8 cellular contexts compared by ENCODE assay signal in genomic region chr20:62141397-62142251, GRCh38. TPM values are rescaled to one million over a fixed set of nuclear protein-coding genes. Genes with fewer than 3 reads are reported as not detected.
A peak's percentile ranks its signal among the peaks of the same experiment; 100 is the strongest.
DNase-seq lines count a peak whose midpoint lies in the region; ATAC-seq and TF ChIP-seq lines count a peak whose summit lies in the region.

No MANE protein-coding gene starts in this region.

- no peaks in the 10 kb centered on the region for H3K9me3 Mint-ChIP-seq in chondrocyte (ENCODE audit: low read depth)

- TF ChIP-seq POLR2A in vagina (IDR thresholded peaks at IDR 0.05), result no peak

- peaks cover 15% of the 10 kb centered on the region for H3K4me1 ChIP-seq in cardiac muscle cell (ENCODE audit: low read depth)
- H3K4me1 ChIP-seq in OCI-LY7 (ENCODE audit: insufficient read depth, low read length, poor library complexity, severe bottlenecking), result peaks cover 25% of the 10 kb centered on the region
- H3K4me1 ChIP-seq in mononuclear cell (ENCODE audit: insufficient read depth, low read length), result peaks cover 34% of the 10 kb centered on the region
- peaks cover 44% of the 10 kb centered on the region for H3K4me1 ChIP-seq in vagina

- intact Hi-C loops in left ventricle myocardium superior (cut with micrococcal nuclease), result loop anchor here (10.0 kb wide), 1 partner anchor 127 kb away; no protein-coding TSS in a partner anchor
- intact Hi-C loops in OCI-LY7 (cut with micrococcal nuclease; ENCODE audit: unreplicated experiment), result loop anchor here (5.0 kb wide), 1 partner anchor 74 kb away; the partner anchor contains the start of gene TAF4
- intact Hi-C loops in vagina (cut with DNase I), result loop anchor here (5.0 to 10.0 kb wide), 2 partner anchors 79 to 243 kb away; partner anchors contain the start of gene RPS21

- no peaks in the 10 kb centered on the region for H3K9me3 ChIP-seq in cardiac muscle cell (ENCODE audit: low read depth)
- H3K9me3 ChIP-seq in OCI-LY7 (ENCODE audit: low read length), result no peaks in the 10 kb centered on the region
- H3K9me3 ChIP-seq in mononuclear cell (ENCODE audit: low read depth, low read length), result no peaks in the 10 kb centered on the region
- no peaks in the 10 kb centered on the region for H3K9me3 ChIP-seq in vagina

- H3K36me3 ChIP-seq in cardiac muscle cell (peaks cover 35% of the 10 kb centered on the region), OCI-LY7 (ENCODE audit: insufficient read depth, low read length) (peaks cover 59% of the 10 kb centered on the region), vagina (peaks cover 0 to 37% of the 10 kb centered on the region in 2 donors)

- DNase-seq in cardiac muscle cell (ENCODE audit: low read depth in 1 of 2, low spot score in 1 of 2) (peak; percentile 34 to 43), left ventricle myocardium superior (no peak), OCI-LY7 (ENCODE audit: low spot score) (peak; percentile 38), chondrocyte (ENCODE audit: low spot score) (no peak), vagina (ENCODE audit: extremely low spot score in 2 of 2) (no peak), NCI-H1105 (lab: John Stamatoyannopoulos, UW) (no peak), occipital lobe (lab: John Stamatoyannopoulos, UW) (no peak)

- peak overlapping the region; percentile 79 for H3K4me3 Mint-ChIP-seq in chondrocyte (ENCODE audit: unreplicated experiment)

- peaks cover 21% of the 10 kb centered on the region for H3K36me3 Mint-ChIP-seq in chondrocyte (ENCODE audit: low read depth)

- H3K27ac ChIP-seq in cardiac muscle cell (peak overlapping the region; percentile 100), OCI-LY7 (ENCODE audit: low read depth, low read length, poor library complexity, severe bottlenecking) (peak overlapping the region; percentile 37), vagina (peak overlapping the region; percentile 89)

- no peaks in the 10 kb centered on the region for H3K27me3 Mint-ChIP-seq in chondrocyte (ENCODE audit: low read depth)

- BruUV-seq in OCI-LY7 (replicated peaks; lab: Mats Ljungman, UMichigan), result no TSS peak

- peaks cover 49% of the 10 kb centered on the region for H3K79me2 ChIP-seq in OCI-LY7 (ENCODE audit: insufficient read depth, low read depth, low read length)

- CTCF ChIA-PET in OCI-LY7 (lab: Charles Lee; ENCODE audit: unreplicated experiment), result no interaction called here

- H2AFZ ChIP-seq in OCI-LY7 (ENCODE audit: low read length), result no peak overlapping the region

- no peaks in the 10 kb centered on the region for H3K9me2 ChIP-seq in OCI-LY7 (ENCODE audit: insufficient read depth, low read length)

- TF ChIP-seq CTCF in cardiac muscle cell (IDR thresholded peaks at IDR 0.05; ENCODE audit: low read depth, low read length), result peak; percentile 43
- peak; percentile 73 for TF ChIP-seq CTCF in OCI-LY7 (conservative IDR thresholded peaks at IDR 0.05; ENCODE audit: low read length)
- peak; percentile 74 for TF ChIP-seq CTCF in chondrocyte (IDR thresholded peaks at IDR 0.05)
- TF ChIP-seq CTCF in vagina (IDR thresholded peaks at IDR 0.05), result no peak

- H3K27ac Mint-ChIP-seq in chondrocyte (ENCODE audit: unreplicated experiment), result peak overlapping the region; percentile 91

- peaks cover 27% of the 10 kb centered on the region for H4K20me1 ChIP-seq in OCI-LY7 (ENCODE audit: insufficient read depth, low read length)

- H3K27me3 ChIP-seq in cardiac muscle cell (no peaks in the 10 kb centered on the region), mononuclear cell (ENCODE audit: insufficient read depth, low read length) (no peaks in the 10 kb centered on the region), vagina (no peaks in the 10 kb centered on the region)

- ATAC-seq in left ventricle myocardium superior, result no peak

- POLR2A ChIA-PET in OCI-LY7 (lab: Charles Lee), result interaction anchor here (1.0 to 1.3 kb wide), 3 partner anchors 12 to 43 kb away, joined by 3 to 5 read pairs (median 3); no protein-coding TSS in a partner anchor

- peak overlapping the region; percentile 78 for H3K4me2 ChIP-seq in OCI-LY7 (ENCODE audit: low read length)

- H3K4me1 Mint-ChIP-seq in chondrocyte (ENCODE audit: low read depth), result peaks cover 44% of the 10 kb centered on the region

- peak overlapping the region; percentile 85 for H3K4me3 ChIP-seq in cardiac muscle cell
- peak overlapping the region; percentile 98 for H3K4me3 ChIP-seq in OCI-LY7 (ENCODE audit: low read depth, low read length, poor library complexity, severe bottlenecking)
- peak overlapping the region; percentile 75 for H3K4me3 ChIP-seq in mononuclear cell (ENCODE audit: low read length)
- peak overlapping the region; percentile 83 to 98 for H3K4me3 ChIP-seq in vagina

RNA-seq across cellular contexts. Expression of gene PSMA7, which starts 1.6 kb away (rescaled TPM):
- total RNA-seq in cardiac muscle cell, result 333 and 442 TPM in 2 replicates
- 386 and 505 TPM in 2 replicates for polyA plus RNA-seq in cardiac muscle cell
- 240 TPM for total RNA-seq in left ventricle myocardium superior
- 247 and 362 TPM in 2 replicates for total RNA-seq in OCI-LY7 (2014; rRNA removed; shearing (Covaris generic))
- 223 and 266 TPM in 2 replicates for total RNA-seq in OCI-LY7 (2022)
- 218 to 238 TPM (median 226 TPM) in 3 replicates for total RNA-seq in chondrocyte
- total RNA-seq in mononuclear cell, result 118 TPM
- 319 TPM for total RNA-seq in vagina
- total RNA-seq in occipital lobe, result 107 TPM

RNA-seq across cellular contexts. Expression of gene SS18L1, which starts 1.9 kb away (rescaled TPM):
- total RNA-seq in cardiac muscle cell (25.7 and 38.7 TPM in 2 replicates), left ventricle myocardium superior (10.7 TPM), OCI-LY7 (2022) (16.8 and 17.7 TPM in 2 replicates), chondrocyte (13.3 to 14.8 TPM (median 13.4 TPM) in 3 replicates), mononuclear cell (6.3 TPM), vagina (25.3 TPM), occipital lobe (75.0 TPM)
- polyA plus RNA-seq in cardiac muscle cell, result 2.5 and 3.2 TPM in 2 replicates
- 13.0 and 17.0 TPM in 2 replicates for total RNA-seq in OCI-LY7 (2014; rRNA removed; shearing (Covaris generic))

RNA-seq across cellular contexts. Expression of gene LSM14B, which starts 19.3 kb away (rescaled TPM):
- total RNA-seq in cardiac muscle cell, result 63.3 and 71.8 TPM in 2 replicates
- polyA plus RNA-seq in cardiac muscle cell, result 6.5 and 7.5 TPM in 2 replicates
- total RNA-seq in left ventricle myocardium superior, result 58.4 TPM
- total RNA-seq in OCI-LY7 (2014; rRNA removed; shearing (Covaris generic)), result 44.7 and 54.2 TPM in 2 replicates
- total RNA-seq in OCI-LY7 (2022), result 53.7 and 54.4 TPM in 2 replicates
- total RNA-seq in chondrocyte, result 37.3 to 51.9 TPM (median 48.6 TPM) in 3 replicates
- total RNA-seq in mononuclear cell, result 17.8 TPM
- 23.6 TPM for total RNA-seq in vagina
- total RNA-seq in occipital lobe, result 92.6 TPM

RNA-seq across cellular contexts. Expression of gene MTG2, which starts 41.2 kb away (rescaled TPM):
- total RNA-seq in cardiac muscle cell, result 23.4 and 32.9 TPM in 2 replicates
- polyA plus RNA-seq in cardiac muscle cell, result 20.4 and 27.8 TPM in 2 replicates
- total RNA-seq in left ventricle myocardium superior, result 27.3 TPM
- 20.3 and 24.1 TPM in 2 replicates for total RNA-seq in OCI-LY7 (2014; rRNA removed; shearing (Covaris generic))
- total RNA-seq in OCI-LY7 (2022), result 37.5 and 38.6 TPM in 2 replicates
- 22.3 to 28.3 TPM (median 22.6 TPM) in 3 replicates for total RNA-seq in chondrocyte
- 3.1 TPM for total RNA-seq in mononuclear cell
- 13.3 TPM for total RNA-seq in vagina
- total RNA-seq in occipital lobe, result 14.8 TPM

Comparison
In these comparisons a context has a peak if more than half of its experiments do, and no peak if none do; other contexts are left out.
1. DNase-seq: peak in cardiac muscle cell (2 of 2) and OCI-LY7 (single experiment); none in left ventricle myocardium superior (single experiment), chondrocyte (single experiment), vagina (0 of 2), NCI-H1105 (single experiment) and occipital lobe (single experiment).
2. H3K27ac ChIP-seq: peak in every context shown above with its lines; median percentile 100 in cardiac muscle cell; 89 in vagina; 37 in OCI-LY7.
3. CTCF ChIP-seq: peak in cardiac muscle cell (single experiment), OCI-LY7 (single experiment) and chondrocyte (single experiment); none in vagina (0 of 3).
4. Peak in every context shown above with its lines, with median percentiles within 50 percentile points of each other: H3K4me3 ChIP-seq.